10 cellular contexts compared by ENCODE assay signal in the genomic region with DNA sequence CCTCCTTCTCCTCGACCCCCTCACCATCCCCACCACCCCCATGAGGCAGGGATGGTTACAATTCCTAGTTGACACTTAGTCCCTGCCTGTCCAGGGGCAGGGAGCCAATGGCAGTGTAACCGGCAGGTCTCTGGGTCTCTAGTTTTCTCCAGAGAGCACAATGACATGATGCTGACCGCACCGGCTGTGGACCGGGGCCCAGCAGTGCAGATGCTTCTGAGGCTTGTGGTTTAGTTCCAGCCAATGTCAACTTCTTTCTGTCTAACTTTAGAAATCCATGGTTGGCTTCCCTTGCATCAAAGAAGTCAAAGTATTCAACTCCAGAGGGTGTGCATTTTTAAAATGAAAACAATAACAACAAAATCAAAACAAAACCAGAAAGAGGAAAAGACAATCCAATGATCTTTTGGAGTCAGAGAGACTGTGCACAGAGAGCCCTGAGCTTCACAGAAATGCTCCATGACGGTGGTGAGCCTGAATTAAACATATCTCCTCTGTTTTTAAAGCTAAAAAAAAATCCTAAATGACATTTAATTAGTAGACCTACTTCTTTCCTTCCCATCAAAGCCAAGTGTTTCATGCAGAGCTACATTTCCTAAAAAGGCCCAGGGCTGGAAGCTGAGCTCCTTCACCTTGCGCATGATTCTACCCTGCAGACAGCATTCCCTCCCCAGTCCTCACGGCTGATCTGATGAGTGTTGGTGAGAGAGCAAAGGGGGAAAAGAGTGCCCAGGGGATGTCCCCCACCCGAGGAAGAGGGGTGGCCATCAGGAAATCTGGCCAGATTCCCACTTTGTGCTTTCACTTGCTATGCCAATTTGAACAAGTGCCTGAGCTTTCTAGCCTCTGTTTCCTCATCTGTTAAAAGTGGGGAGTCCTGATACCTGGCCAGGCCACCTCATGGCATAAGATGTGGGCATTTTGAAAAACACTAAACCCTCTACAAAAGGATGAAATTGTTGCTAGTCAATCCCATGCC.
DNase-seq lines count a peak whose midpoint lies in the region; ATAC-seq and TF ChIP-seq lines count a peak whose summit lies in the region.
"Had no signal": no experiment of that assay in that cellular context is flagged by ENCODE, and none has a peak within 500 bp of the region (broad histone marks: within the 10 kb centered on the region; RNA-seq: fewer than 3 reads in every experiment).

No MANE protein-coding gene starts in this region.

- ATAC-seq in activated CD8-positive, alpha-beta T cell treated with anti-CD3 and anti-CD28 coated beads, Interleukin-2, amount 10 ng/mL, durations not matched to agents 7 days and 5 days: peak; percentile 47
- no peak for ATAC-seq in activated CD8-positive, alpha-beta T cell treated with anti-CD3 and anti-CD28 coated beads for 36 hours
- ATAC-seq in left ventricle myocardium superior (peak; percentile 85), GM18498 (IDR thresholded peaks at IDR 0.05; ENCODE audit: unreplicated experiment) (no peak)

- no peaks in the 10 kb centered on the region for H3K9me3 Mint-ChIP-seq in activated CD8-positive, alpha-beta T cell treated with anti-CD3 and anti-CD28 coated beads, Interleukin-2, amount 10 ng/mL, durations not matched to agents 7 days and 5 days (ENCODE audit: insufficient read depth)
- H3K9me3 Mint-ChIP-seq in activated CD8-positive, alpha-beta T cell treated with anti-CD3 and anti-CD28 coated beads for 36 hours: no peaks in the 10 kb centered on the region

- no peaks in the 10 kb centered on the region for H3K36me3 Mint-ChIP-seq in activated CD8-positive, alpha-beta T cell treated with anti-CD3 and anti-CD28 coated beads, Interleukin-2, amount 10 ng/mL, durations not matched to agents 7 days and 5 days (ENCODE audit: low read depth)
- H3K36me3 Mint-ChIP-seq in activated CD8-positive, alpha-beta T cell treated with anti-CD3 and anti-CD28 coated beads for 36 hours (ENCODE audit: low read depth): no peaks in the 10 kb centered on the region

- intact Hi-C loops in activated CD8-positive, alpha-beta T cell treated with anti-CD3 and anti-CD28 coated beads for 36 hours (cut with micrococcal nuclease): no loop called here
- intact Hi-C loops in left ventricle myocardium superior (cut with micrococcal nuclease): no loop called here
- intact Hi-C loops in uterus (cut with DNase I; ENCODE audit: low total_unique reads): no loop called here

- no peak overlapping the region for H3K4me3 ChIP-seq in uterus
- H3K4me3 ChIP-seq: A549, lung had no signal

- H3K4me3 Mint-ChIP-seq in activated CD8-positive, alpha-beta T cell treated with anti-CD3 and anti-CD28 coated beads, Interleukin-2, amount 10 ng/mL, durations not matched to agents 7 days and 5 days: no peak overlapping the region
- no peak overlapping the region for H3K4me3 Mint-ChIP-seq in activated CD8-positive, alpha-beta T cell treated with anti-CD3 and anti-CD28 coated beads for 36 hours

- H3K9me3 ChIP-seq in uterus: no peaks in the 10 kb centered on the region

- POLR2A ChIA-PET in activated CD8-positive, alpha-beta T cell treated with anti-CD3 and anti-CD28 coated beads, Interleukin-2, amount 10 ng/mL, durations not matched to agents 7 days and 5 days (lab: Charles Lee): no interaction called here
- POLR2A ChIA-PET in activated CD8-positive, alpha-beta T cell treated with anti-CD3 and anti-CD28 coated beads for 36 hours (lab: Charles Lee): interaction anchor here (0.6 to 1.3 kb wide), 2 partner anchors 12 kb away, joined by 3 read pairs; no protein-coding TSS in a partner anchor

- H3K27me3 ChIP-seq in uterus: no peaks in the 10 kb centered on the region

- H3K4me1 Mint-ChIP-seq in activated CD8-positive, alpha-beta T cell treated with anti-CD3 and anti-CD28 coated beads, Interleukin-2, amount 10 ng/mL, durations not matched to agents 7 days and 5 days (ENCODE audit: low read depth): peaks cover 13% of the 10 kb centered on the region
- H3K4me1 Mint-ChIP-seq in activated CD8-positive, alpha-beta T cell treated with anti-CD3 and anti-CD28 coated beads for 36 hours (ENCODE audit: low read depth): no peaks in the 10 kb centered on the region

- no peaks in the 10 kb centered on the region for H3K36me3 ChIP-seq in uterus

- peak overlapping the region in 1 of 2 donors; percentile 27 for H3K27ac ChIP-seq in uterus
- H3K27ac ChIP-seq: A549 had no signal

- H3K27me3 Mint-ChIP-seq in activated CD8-positive, alpha-beta T cell treated with anti-CD3 and anti-CD28 coated beads, Interleukin-2, amount 10 ng/mL, durations not matched to agents 7 days and 5 days (ENCODE audit: low read depth): peaks cover 35% of the 10 kb centered on the region
- peaks cover 3% of the 10 kb centered on the region for H3K27me3 Mint-ChIP-seq in activated CD8-positive, alpha-beta T cell treated with anti-CD3 and anti-CD28 coated beads for 36 hours

- TF ChIP-seq POLR2A in uterus (IDR thresholded peaks at IDR 0.05): no peak

- CTCF ChIA-PET in activated CD8-positive, alpha-beta T cell treated with anti-CD3 and anti-CD28 coated beads, Interleukin-2, amount 10 ng/mL, durations not matched to agents 7 days and 5 days (lab: Charles Lee): no interaction called here
- CTCF ChIA-PET in activated CD8-positive, alpha-beta T cell treated with anti-CD3 and anti-CD28 coated beads for 36 hours (lab: Charles Lee): no interaction called here

- no peak for DNase-seq in activated CD8-positive, alpha-beta T cell treated with anti-CD3 and anti-CD28 coated beads, Interleukin-2, amount 10 ng/mL, durations not matched to agents 7 days and 5 days
- DNase-seq in activated CD8-positive, alpha-beta T cell treated with anti-CD3 and anti-CD28 coated beads for 36 hours: no peak
- DNase-seq in left ventricle myocardium superior (peak; percentile 66), uterus (peak; percentile 42 to 57), NCI-H345 (lab: John Stamatoyannopoulos, UW) (no peak), NCI-H69 (lab: John Stamatoyannopoulos, UW) (no peak)

- no peaks in the 10 kb centered on the region for H3K4me1 ChIP-seq in uterus

- no peak overlapping the region for H3K27ac Mint-ChIP-seq in activated CD8-positive, alpha-beta T cell treated with anti-CD3 and anti-CD28 coated beads, Interleukin-2, amount 10 ng/mL, durations not matched to agents 7 days and 5 days
- H3K27ac Mint-ChIP-seq in activated CD8-positive, alpha-beta T cell treated with anti-CD3 and anti-CD28 coated beads for 36 hours: no peak overlapping the region

- TF ChIP-seq CTCF in activated CD8-positive, alpha-beta T cell treated with anti-CD3 and anti-CD28 coated beads for 36 hours (IDR thresholded peaks at IDR 0.05): no peak
- TF ChIP-seq CTCF in uterus (IDR thresholded peaks at IDR 0.05): no peak

TF ChIP-seq in PFSK-1, 5 proteins besides CTCF, POLR2A, EP300 and RAD21:
- no peak for TF ChIP-seq TAF1 (IDR thresholded peaks at IDR 0.05; ENCODE audit: borderline replicate concordance, insufficient read depth, low read length)
- TF ChIP-seq SIN3A (IDR thresholded peaks at IDR 0.05; ENCODE audit: borderline replicate concordance, insufficient read depth, low read length): 0 out of 2 replicates have a peak, but pooled peaks have one; percentile 13
TF ChIP-seq in PFSK-1: peak in this region for 1.

Comparison
In these comparisons a context has a peak if more than half of its experiments do, and no peak if none do; other contexts are left out.
1. ATAC-seq: peak in activated CD8-positive, alpha-beta T cell treated with anti-CD3 and anti-CD28 coated beads, Interleukin-2, amount 10 ng/mL, durations not matched to agents 7 days and 5 days (single experiment) and left ventricle myocardium superior (single experiment); none in activated CD8-positive, alpha-beta T cell treated with anti-CD3 and anti-CD28 coated beads for 36 hours (single experiment) and GM18498 (single experiment).
2. DNase-seq: peak in left ventricle myocardium superior (single experiment) and uterus (2 of 2); none in activated CD8-positive, alpha-beta T cell treated with anti-CD3 and anti-CD28 coated beads, Interleukin-2, amount 10 ng/mL, durations not matched to agents 7 days and 5 days (single experiment), activated CD8-positive, alpha-beta T cell treated with anti-CD3 and anti-CD28 coated beads for 36 hours (single experiment), NCI-H345 (single experiment) and NCI-H69 (single experiment).